Comparison of ENCODE assay signal across 15 cellular contexts in genomic region chr11:126385991-126386728, GRCh38. TPM values are rescaled to one million over a fixed set of nuclear protein-coding genes. Genes with fewer than 3 reads are reported as not detected.
DNase-seq lines count a peak whose midpoint lies in the region; ATAC-seq and TF ChIP-seq lines count a peak whose summit lies in the region.
"Had no signal": no experiment of that assay in that cellular context is flagged by ENCODE, and none has a peak within 500 bp of the region (broad histone marks: within the 10 kb centered on the region; RNA-seq: fewer than 3 reads in every experiment).

No MANE protein-coding gene starts in this region.

- H3K27me3 ChIP-seq in vagina: no peaks in the 10 kb centered on the region

- H3K36me3 ChIP-seq in vagina: no peaks in the 10 kb centered on the region
- H3K36me3 ChIP-seq: WERI-Rb-1 had no signal

- H3K36me3 Mint-ChIP-seq in nephron progenitor cell (ENCODE audit: low read depth): peaks cover 5% of the 10 kb centered on the region

- H3K9me3 Mint-ChIP-seq in nephron progenitor cell: no peaks in the 10 kb centered on the region

- peak overlapping the region; percentile 83 for H3K27ac Mint-ChIP-seq in nephron progenitor cell

- peak overlapping the region; percentile 10 for H3K27ac ChIP-seq in vagina
- H3K27ac ChIP-seq: 22Rv1, psoas muscle, WERI-Rb-1 had no signal

- TF ChIP-seq POLR2A in vagina (IDR thresholded peaks at IDR 0.05): no peak

- H3K27me3 Mint-ChIP-seq in nephron progenitor cell (ENCODE audit: low read depth, poor library complexity): no peaks in the 10 kb centered on the region

- peaks cover 21% of the 10 kb centered on the region for H3K4me1 ChIP-seq in vagina
- H3K4me1 ChIP-seq: psoas muscle had no signal

- intact Hi-C loops in cardiac septum (cut with DNase I) (no loop called here), vagina (cut with DNase I) (no loop called here)

- no peak overlapping the region for H3K4me3 ChIP-seq in vagina
- H3K4me3 ChIP-seq: psoas muscle had no signal

- DNase-seq in NCI-H1092 (lab: John Stamatoyannopoulos, UW): peak; percentile 65
- no peak for DNase-seq in NCI-H1092 treated with DMSO at 0.1 percent for 48 hours (lab: John Stamatoyannopoulos, UW)
- DNase-seq in cardiac septum (ENCODE audit: low spot score): peak; percentile 74
- DNase-seq in nephron progenitor cell: no peak
- no peak for DNase-seq in vagina (ENCODE audit: extremely low spot score in 2 of 2)
- no peak for DNase-seq in nucleus accumbens (lab: John Stamatoyannopoulos, UW)
- no peak for DNase-seq in inferior parietal cortex (ENCODE audit: extremely low spot score)
- DNase-seq: amniotic stem cell; islet precursor cell; MM.1S; stimulated activated CD4-positive, alpha-beta T cell treated with anti-CD3 and anti-CD28 coated beads, Interleukin-15, amount 100 ng/mL, for 24 hours; WERI-Rb-1 had no signal

- no peak for ATAC-seq in HG02970 (IDR thresholded peaks at IDR 0.05; ENCODE audit: low FRiP score, unreplicated experiment)

- no peak for TF ChIP-seq CTCF in nephron progenitor cell (IDR thresholded peaks at IDR 0.05)
- TF ChIP-seq CTCF in vagina (IDR thresholded peaks at IDR 0.05): no peak

- peaks cover 30% of the 10 kb centered on the region for H3K4me1 Mint-ChIP-seq in nephron progenitor cell

- no peaks in the 10 kb centered on the region for H3K9me3 ChIP-seq in vagina
- H3K9me3 ChIP-seq: psoas muscle had no signal

- H3K4me3 Mint-ChIP-seq in nephron progenitor cell: no peak overlapping the region

RNA-seq across cellular contexts. Expression of gene ST3GAL4, which starts 30.7 kb away (rescaled TPM):
- total RNA-seq in cardiac septum (55.1 TPM), vagina (41.5 TPM)

Comparison
In these comparisons a context has a peak if more than half of its experiments do, and no peak if none do; other contexts are left out.
1. DNase-seq: peak in NCI-H1092 (single experiment) and cardiac septum (single experiment); none in NCI-H1092 treated with DMSO at 0.1 percent for 48 hours (single experiment), nephron progenitor cell (single experiment), vagina (0 of 2), nucleus accumbens (0 of 56) and inferior parietal cortex (single experiment).